In genomic region chr17:44354582-44355309, GRCh38 we compare ENCODE assay signal across 10 cellular contexts. TPM values are rescaled to one million over a fixed set of nuclear protein-coding genes. Genes with fewer than 3 reads are reported as not detected.
DNase-seq lines count a peak whose midpoint lies in the region; ATAC-seq and TF ChIP-seq lines count a peak whose summit lies in the region.
"Had no signal": no experiment of that assay in that cellular context is flagged by ENCODE, and none has a peak within 500 bp of the region (broad histone marks: within the 10 kb centered on the region; RNA-seq: fewer than 3 reads in every experiment).

No MANE protein-coding gene starts in this region.

- peak; percentile 18 for TF ChIP-seq CTCF in HFF-Myc (IDR thresholded peaks at IDR 0.05; ENCODE audit: low read depth, low read length, missing control alignments)
- TF ChIP-seq CTCF in fibroblast of villous mesenchyme (IDR thresholded peaks at IDR 0.05; ENCODE audit: insufficient read depth, low read depth, low read length) = peak; percentile 23

- ATAC-seq in GM18868 (IDR thresholded peaks at IDR 0.05; ENCODE audit: unreplicated experiment) (no peak), GM21825 (IDR thresholded peaks at IDR 0.05; ENCODE audit: unreplicated experiment) (no peak)

- H3K4me3 ChIP-seq in HFF-Myc (replicated peaks; ENCODE audit: low read depth, low read length) = no peak overlapping the region
- H3K4me3 ChIP-seq in fibroblast of villous mesenchyme (ENCODE audit: low read depth, low read length) = no peak overlapping the region
- H3K4me3 ChIP-seq: lung had no signal

- no peak for DNase-seq in HFF-Myc (ENCODE audit: extremely low read depth, low read depth)
- DNase-seq in activated CD8-positive, alpha-beta memory T cell treated with anti-CD3 and anti-CD28 coated beads for 1 hour (ENCODE audit: extremely low read depth in 1 of 2, low read depth in 1 of 2) = peak; percentile 23 to 56
- no peak for DNase-seq in fibroblast of villous mesenchyme (ENCODE audit: low read depth)
- DNase-seq in stimulated activated CD4-positive, alpha-beta T cell treated with anti-CD3 and anti-CD28 coated beads, Interleukin-2, amount 100 ng/mL, for 4 hours (ENCODE audit: low read depth) = peak; percentile 48
- no peak for DNase-seq in NK-92 (lab: John Stamatoyannopoulos, UW; ENCODE audit: unreplicated experiment)
- DNase-seq in SK-N-DZ (ENCODE audit: low spot score) = no peak

RNA-seq across cellular contexts. Expression of gene FAM171A2, which starts 8.9 kb away (rescaled TPM):
- total RNA-seq in fibroblast of villous mesenchyme = 0.86 and 2.6 TPM in 2 replicates
- 56.5 and 58.8 TPM in 2 replicates for polyA plus RNA-seq in SK-N-DZ (2014; cell fraction: cytosol; rRNA removed)
- 32.7 and 44.7 TPM in 2 replicates for polyA plus RNA-seq in SK-N-DZ (2014; cell fraction: nucleus; rRNA removed)

RNA-seq across cellular contexts. Expression of gene GRN, which starts 9.6 kb away (rescaled TPM):
- total RNA-seq in fibroblast of villous mesenchyme = 165 and 256 TPM in 2 replicates
- polyA plus RNA-seq in SK-N-DZ (2014; cell fraction: cytosol; rRNA removed) = 85.7 and 87.8 TPM in 2 replicates
- polyA plus RNA-seq in SK-N-DZ (2014; cell fraction: nucleus; rRNA removed) = 83.0 and 119 TPM in 2 replicates

RNA-seq across cellular contexts. Expression of gene SLC25A39, which starts 30.1 kb away (rescaled TPM):
- 58.9 and 61.7 TPM in 2 replicates for total RNA-seq in fibroblast of villous mesenchyme
- 174 and 211 TPM in 2 replicates for polyA plus RNA-seq in SK-N-DZ (2014; cell fraction: cytosol; rRNA removed)
- polyA plus RNA-seq in SK-N-DZ (2014; cell fraction: nucleus; rRNA removed) = 298 and 413 TPM in 2 replicates

RNA-seq across cellular contexts. Expression of gene ITGA2B, which starts 34.7 kb away (rescaled TPM):
- under 0.01 TPM in 2 replicates for total RNA-seq in fibroblast of villous mesenchyme
- 4.4 and 7.4 TPM in 2 replicates for polyA plus RNA-seq in SK-N-DZ (2014; cell fraction: cytosol; rRNA removed)
- polyA plus RNA-seq in SK-N-DZ (2014; cell fraction: nucleus; rRNA removed) = 8.1 and 19.5 TPM in 2 replicates

RNA-seq across cellular contexts. Expression of gene RUNDC3A, which starts 46.3 kb away (rescaled TPM):
- total RNA-seq in fibroblast of villous mesenchyme = under 0.01 TPM in 1 of 2 replicates, not detected in the other
- 69.8 TPM in 2 replicates for polyA plus RNA-seq in SK-N-DZ (2014; cell fraction: cytosol; rRNA removed)
- polyA plus RNA-seq in SK-N-DZ (2014; cell fraction: nucleus; rRNA removed) = 158 and 175 TPM in 2 replicates
- total RNA-seq: LHCN-M2 had no signal

Comparison
In these comparisons a context has a peak if more than half of its experiments do, and no peak if none do; other contexts are left out.
1. DNase-seq: peak in activated CD8-positive, alpha-beta memory T cell treated with anti-CD3 and anti-CD28 coated beads for 1 hour (2 of 2) and stimulated activated CD4-positive, alpha-beta T cell treated with anti-CD3 and anti-CD28 coated beads, Interleukin-2, amount 100 ng/mL, for 4 hours (single experiment); none in HFF-Myc (single experiment), fibroblast of villous mesenchyme (single experiment), NK-92 (single experiment) and SK-N-DZ (single experiment).